27 cellular contexts compared by ENCODE assay signal in genomic region chr3:12686096-12686495, GRCh38.
"Had no signal": no experiment of that assay in that cellular context is flagged by ENCODE, and none has a peak within 500 bp of the region (broad histone marks: within the 10 kb centered on the region; RNA-seq: fewer than 3 reads in every experiment).

No MANE protein-coding gene starts in this region.

- ATAC-seq: naive thymus-derived CD4-positive, alpha-beta T cell; natural killer cell; psoas muscle; right cardiac atrium; sciatic nerve; stimulated activated naive B cell treated with anti-CD40 and anti-IgM and Interleukin-4, amounts not matched to agents 10 μg/mL and 1 μg/mL and 100 μg/mL, for 72 hours had no signal

- H2AFZ ChIP-seq: neural progenitor cell, parathyroid adenoma had no signal

- H3K36me3 ChIP-seq: neural progenitor cell, ovary, spleen, stomach, thoracic aorta, thyroid gland, tibial nerve, upper lobe of left lung, vagina had no signal

- H3K27ac ChIP-seq: neural progenitor cell, ovary, parathyroid adenoma, psoas muscle, skin epidermis, spleen, stomach, thoracic aorta, thyroid gland, tibial nerve, upper lobe of left lung, vagina had no signal

- H3K4me3 ChIP-seq: neural progenitor cell, ovary, psoas muscle, skin epidermis, smooth muscle cell, spleen, stomach, thoracic aorta, thyroid gland, tibial nerve, upper lobe of left lung, vagina had no signal

- H3K4me2 ChIP-seq: neural progenitor cell, smooth muscle cell had no signal

- H3K9me3 ChIP-seq: ovary, psoas muscle, spleen, stomach, thoracic aorta, thyroid gland, tibial nerve, upper lobe of left lung, vagina had no signal

- H3K79me2 ChIP-seq: parathyroid adenoma had no signal

- H3K4me1 ChIP-seq: neural progenitor cell, vagina had no signal

- H3K9ac ChIP-seq: neural progenitor cell, parathyroid adenoma had no signal

- DNase-seq: naive thymus-derived CD4-positive, alpha-beta T cell; natural killer cell; occipital lobe; ovary; psoas muscle; right cardiac atrium; spleen; stimulated activated CD4-positive, alpha-beta T cell treated with anti-CD3 and anti-CD28 coated beads, Interleukin-12 subunit alpha, Interleukin-12 subunit beta, amount 100 ng/mL, for 4 hours; stimulated activated CD4-positive, alpha-beta T cell treated with anti-CD3 and anti-CD28 coated beads, Interleukin-1b, Interleukin-23, amount 100 ng/mL, for 48 hours; stimulated activated CD4-positive, alpha-beta T cell treated with anti-CD3 and anti-CD28 coated beads, Interleukin-4, amount 100 ng/mL, for 1 hour; stimulated activated CD4-positive, alpha-beta T cell treated with anti-CD3 and anti-CD28 coated beads, Interleukin-4, amount 100 ng/mL, for 4 hours; stimulated activated CD8-positive, alpha-beta memory T cell treated with anti-CD3 and anti-CD28 coated beads, Interleukin-4, amount 100 ng/mL, for 48 hours; stimulated activated naive B cell treated with anti-CD40 and anti-IgM and Interleukin-4, amounts not matched to agents 10 μg/mL and 1 μg/mL and 100 μg/mL, for 72 hours; stimulated activated naive CD4-positive, alpha-beta T cell treated with Interleukin-2 at 50 U/mL for 16 hours; stomach; thyroid gland; trophoblast cell; upper lobe of left lung had no signal

- H3K27me3 ChIP-seq: neural progenitor cell, ovary, stomach, thyroid gland, tibial nerve, upper lobe of left lung, vagina had no signal

- FAIRE-seq: urothelium cell line had no signal
